Comparison of ENCODE assay signal across 8 cellular contexts in the genomic region with DNA sequence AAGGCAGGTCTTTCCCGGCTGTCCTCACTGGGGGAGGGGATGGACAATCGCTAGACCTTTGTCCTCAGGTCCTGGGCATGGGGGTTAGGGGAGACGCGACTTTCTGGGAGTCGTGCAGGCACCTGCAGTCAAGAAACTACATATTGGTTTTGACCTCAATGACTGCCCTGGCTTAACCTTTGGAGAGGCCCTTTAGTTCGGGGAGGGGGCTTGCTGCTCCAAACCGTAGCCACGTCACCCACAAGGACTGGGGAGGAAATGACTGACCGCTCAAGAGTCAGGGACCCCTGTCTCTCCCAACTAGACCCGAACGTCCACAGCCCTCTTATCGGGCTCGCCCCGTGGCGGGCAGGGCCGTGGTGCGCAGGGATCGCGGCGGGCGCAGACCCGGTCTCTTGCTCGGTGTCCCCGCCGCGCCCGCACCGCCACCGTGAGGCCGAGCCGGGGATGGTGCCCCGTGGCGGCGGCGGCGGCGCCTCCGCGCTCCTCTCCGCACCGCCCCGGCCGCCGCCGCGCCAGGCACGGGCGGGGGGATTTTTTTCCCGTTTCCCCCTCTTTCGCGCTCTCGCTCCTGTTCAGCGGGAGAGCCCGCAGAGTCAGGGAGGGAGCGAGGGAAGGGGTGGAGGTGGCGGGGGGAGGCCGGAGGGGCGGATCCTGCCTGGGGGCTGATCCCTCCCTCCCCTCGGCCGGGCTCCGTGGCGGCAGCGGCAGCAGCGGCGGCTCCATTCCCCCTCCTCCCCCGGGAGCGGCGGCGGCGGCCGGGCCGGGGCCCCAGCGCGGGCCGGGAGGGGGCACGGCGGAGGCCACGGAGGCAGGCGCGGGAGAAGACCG. TPM values are rescaled to one million over a fixed set of nuclear protein-coding genes. Genes with fewer than 3 reads are reported as not detected.
DNase-seq lines count a peak whose midpoint lies in the region; ATAC-seq lines count a peak whose summit lies in the region.

BRPF3 (plus strand) TSS at position 696 of the 831 bp plus-strand sequence. CDS start 3,579 bp downstream, outside the sequence.

- WGBS in right cardiac atrium = 2% methylated on average over 81 of the region's 81 CpGs
- WGBS in urinary bladder = under 1% methylated on average over 73 of the region's 81 CpGs

- H3K27me3 ChIP-seq in right cardiac atrium (ENCODE audit: control insufficient read depth, insufficient read depth) = no peaks in the 10 kb centered on the region

- H3K27ac ChIP-seq in angular gyrus (ENCODE audit: low read depth, low read length) (peak within 1 kb of the TSS; percentile 91), right cardiac atrium (ENCODE audit: low read length) (peak within 1 kb of the TSS; percentile 83), urinary bladder (ENCODE audit: low read depth) (peak within 1 kb of the TSS; percentile 98)

- no peaks in the 10 kb centered on the region for H3K36me3 ChIP-seq in urinary bladder (ENCODE audit: insufficient read depth)

- ATAC-seq in HG02610 (IDR thresholded peaks at IDR 0.05; ENCODE audit: unreplicated experiment) = peak; percentile 54
- peak; percentile 77 to 79 for ATAC-seq in right cardiac atrium

- peaks cover 6% of the 10 kb centered on the region for H3K4me1 ChIP-seq in right cardiac atrium (ENCODE audit: control insufficient read depth, insufficient read depth, low read length)
- H3K4me1 ChIP-seq in urinary bladder (ENCODE audit: insufficient read depth) = no peaks in the 10 kb centered on the region

- H3K9me3 ChIP-seq in right cardiac atrium (ENCODE audit: control insufficient read depth, low read length) = no peaks in the 10 kb centered on the region

- DNase-seq in NCI-H1417 treated with DMSO at 0.1 percent for 48 hours (lab: John Stamatoyannopoulos, UW) = peak; percentile 16
- DNase-seq in T-helper 2 cell = peak; percentile 50 to 84 (median 67)
- peak; percentile 86 to 93 (median 93) for DNase-seq in right cardiac atrium
- DNase-seq in pulmonary artery endothelial cell (ENCODE audit: low read depth, low spot score) = peak; percentile 35

- intact Hi-C loops in right cardiac atrium (cut with DNase I) = loop anchor here in 3 of 4 donors (5.0 to 10.0 kb wide), 3 partner anchors 74 to 169 kb away; partner anchors contain the start of gene MAPK14 (in 2 of the 3)

- H3K4me3 ChIP-seq in GM08714 (ENCODE audit: low read length) (peak within 1 kb of the TSS; percentile 83), right cardiac atrium (ENCODE audit: low read length) (peak within 1 kb of the TSS; percentile 83), urinary bladder (ENCODE audit: low read depth, low read length) (peak within 1 kb of the TSS; percentile 94)

RNA-seq across cellular contexts. Expression of gene BRPF3, which starts in this region (rescaled TPM):
- total RNA-seq in right cardiac atrium (10 to 100 TPM; 22.1 to 29.8 (median 23.7) TPM), pulmonary artery endothelial cell (8.0 and 14.8 TPM in 2 replicates), urinary bladder (15.3 TPM)
- polyA plus RNA-seq in right cardiac atrium (13.8 TPM), urinary bladder (17.5 TPM)

Comparison
In these comparisons a context has a peak if more than half of its experiments do, and no peak if none do; other contexts are left out.
1. Peak in every context shown above with its lines: DNase-seq, ATAC-seq, H3K4me3 ChIP-seq and H3K27ac ChIP-seq.
2. DNase-seq: peak in every context shown above with its lines; median percentile 93 in right cardiac atrium; 67 in T-helper 2 cell; 35 in pulmonary artery endothelial cell; 16 in NCI-H1417 treated with DMSO at 0.1 percent for 48 hours.